ENCODE assay signal across 1 cellular context in genomic region chr10:110939419-110939818, GRCh38.
TF ChIP-seq lines count a peak whose summit lies in the region.

No MANE protein-coding gene starts in this region.

TF ChIP-seq in endothelial cell of umbilical vein, 7 proteins besides CTCF, POLR2A, EP300 and RAD21:
- TF ChIP-seq EZH2 (IDR thresholded peaks at IDR 0.05; ENCODE audit: borderline replicate concordance, low read depth, low read length, severe bottlenecking) (no peak), GATA2 (IDR thresholded peaks at IDR 0.05; ENCODE audit: insufficient read depth, insufficient read length, low read depth, low read length) (no peak), JUN (IDR thresholded peaks at IDR 0.05; ENCODE audit: borderline replicate concordance, insufficient read depth, insufficient read length, low read depth) (no peak), POLR2AphosphoS5 (IDR thresholded peaks at IDR 0.05; ENCODE audit: insufficient read depth, low read depth, low read length) (no peak), MYC (IDR thresholded peaks at IDR 0.05; ENCODE audit: low read depth, low read length) (no peak), FOS (IDR thresholded peaks at IDR 0.05; ENCODE audit: borderline replicate concordance, insufficient read depth, low read length) (no peak)
- TF ChIP-seq, protein P1, sequence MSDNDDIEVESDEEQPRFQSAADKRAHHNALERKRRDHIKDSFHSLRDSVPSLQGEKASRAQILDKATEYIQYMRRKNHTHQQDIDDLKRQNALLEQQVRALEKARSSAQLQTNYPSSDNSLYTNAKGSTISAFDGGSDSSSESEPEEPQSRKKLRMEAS (IDR thresholded peaks at IDR 0.05; ENCODE audit: insufficient read depth, insufficient read length): no peak
